In genomic region chr7:149147072-149147729, GRCh38 we compare ENCODE assay signal across 1 cellular context.
TF ChIP-seq lines count a peak whose summit lies in the region.

ZNF398 (plus strand) TSS chr7:149147453; CDS start chr7:149147743, 290 bp downstream.

TF ChIP-seq in GM12878, 131 proteins besides CTCF, POLR2A, EP300 and RAD21 (continued from another document):
- TF ChIP-seq BCL3 (IDR thresholded peaks at IDR 0.05; ENCODE audit: borderline replicate concordance, insufficient read depth, low read depth, low read length, poor library complexity, severe bottlenecking) (peak; percentile 73), MAX (IDR thresholded peaks at IDR 0.05; ENCODE audit: low read depth, low read length) (peak; percentile 39; the same call in 1 of the 2 replicates), CUX1 (IDR thresholded peaks at IDR 0.05; ENCODE audit: insufficient replicate concordance, low read depth, low read length) (peak; percentile 33), MEF2B (IDR thresholded peaks at IDR 0.05; ENCODE audit: partially characterized antibody, poor library complexity, severe bottlenecking) (peak; percentile 69), NBN (IDR thresholded peaks at IDR 0.05) (peak; percentile 89), RELB (IDR thresholded peaks at IDR 0.05; ENCODE audit: low read depth) (peak; percentile 76), IKZF2 (IDR thresholded peaks at IDR 0.05) (peak; percentile 48 to 58; a peak in 2 of 4 replicates), SMAD1 (IDR thresholded peaks at IDR 0.05; ENCODE audit: low read depth, partially characterized antibody) (peak; percentile 39), FOXK2 (IDR thresholded peaks at IDR 0.05) (no peak), RUNX3 (IDR thresholded peaks at IDR 0.05; ENCODE audit: low read length) (peak; percentile 78), ZNF217 (IDR thresholded peaks at IDR 0.05) (peak; percentile 79), BACH1 (IDR thresholded peaks at IDR 0.05; ENCODE audit: borderline replicate concordance) (peak; percentile 94), SRF (IDR thresholded peaks at IDR 0.05; ENCODE audit: low read depth in 2 of 2, low read length in 2 of 2) (0 out of 4 replicates have a peak, but pooled peaks of 1 of the 2 experiments have one; percentile 34), RELA (IDR thresholded peaks at IDR 0.05; ENCODE audit: borderline replicate concordance, partially characterized antibody) (peak; percentile 16), GATAD2B (conservative IDR thresholded peaks at IDR 0.05; ENCODE audit: low read depth) (peak; percentile 97), SIN3A (IDR thresholded peaks at IDR 0.05; ENCODE audit: low read depth, low read length) (peak; percentile 86; the same call in 1 of the 2 replicates), TCF3 (IDR thresholded peaks at IDR 0.05; ENCODE audit: borderline replicate concordance, insufficient read depth, low read depth, low read length) (0 out of 2 replicates have a peak, but pooled peaks have one; percentile 47), NRF1 (conservative IDR thresholded peaks at IDR 0.05; ENCODE audit: low read depth, low read length) (peak; percentile 21; the same call in 1 of the 2 replicates), BHLHE40 (IDR thresholded peaks at IDR 0.05; ENCODE audit: borderline replicate concordance in 1 of 2, low read depth in 2 of 2, low read length in 1 of 2) (peak in 1 of 2 experiments; percentile 66; a peak in 2 of 4 replicates), TBL1XR1 (IDR thresholded peaks at IDR 0.05; ENCODE audit: low read depth, low read length) (peak; percentile 54; the same call in 1 of the 2 replicates), SKIL (IDR thresholded peaks at IDR 0.05; ENCODE audit: low read depth, poor library complexity, severe bottlenecking) (peak; percentile 49), MTA2 (IDR thresholded peaks at IDR 0.05; ENCODE audit: low read depth) (peak; percentile 58; the same call in 1 of the 2 replicates), ZZZ3 (IDR thresholded peaks at IDR 0.05; ENCODE audit: control insufficient read depth, insufficient read length, low read depth) (no peak), NR2C1 (IDR thresholded peaks at IDR 0.05) (peak; percentile 55; the same call in 1 of the 2 replicates), ZNF207 (IDR thresholded peaks at IDR 0.05; ENCODE audit: borderline replicate concordance) (peak; percentile 40; the same call in 1 of the 2 replicates), SP1 (IDR thresholded peaks at IDR 0.05; ENCODE audit: low read depth, low read length) (peak; percentile 31), BCLAF1 (IDR thresholded peaks at IDR 0.05) (peak; percentile 35; the same call in 1 of the 2 replicates), SMAD5 (IDR thresholded peaks at IDR 0.05; ENCODE audit: low read depth) (peak; percentile 66; the same call in 1 of the 2 replicates), HCFC1 (IDR thresholded peaks at IDR 0.05; ENCODE audit: low read length) (peak; percentile 50; the same call in 1 of the 2 replicates), ZBTB4 (CRISPR knock-in tag; IDR thresholded peaks at IDR 0.05) (no peak), YY1 (IDR thresholded peaks at IDR 0.05; ENCODE audit: low read depth, low read length) (peak; percentile 59; the same call in 1 of the 2 replicates), DPF2 (IDR thresholded peaks at IDR 0.05) (peak; percentile 75), MEF2A (IDR thresholded peaks at IDR 0.05; ENCODE audit: insufficient read depth, low read depth, low read length) (peak; percentile 72; the same call in 1 of the 2 replicates), BMI1 (IDR thresholded peaks at IDR 0.05; ENCODE audit: borderline replicate concordance) (no peak), CBX5 (IDR thresholded peaks at IDR 0.05; ENCODE audit: low read depth) (0 out of 2 replicates have a peak, but pooled peaks have one; percentile 15), CBFB (IDR thresholded peaks at IDR 0.05; ENCODE audit: low read depth) (peak; percentile 72; the same call in 1 of the 2 replicates), ATF7 (IDR thresholded peaks at IDR 0.05; ENCODE audit: low read depth) (no peak), ELK1 (IDR thresholded peaks at IDR 0.05; ENCODE audit: low read depth, low read length) (0 out of 2 replicates have a peak, but pooled peaks have one; percentile 14)
